ENCODE assay signal across 1 cellular context in genomic region chr9:121349009-121349408, GRCh38.
TF ChIP-seq lines count a peak whose summit lies in the region.

No MANE protein-coding gene starts in this region.

TF ChIP-seq in GM23338, 12 proteins besides CTCF, POLR2A, EP300 and RAD21 (continued from another document):
- TF ChIP-seq REST (IDR thresholded peaks at IDR 0.05; ENCODE audit: unreplicated experiment) (no peak), ZNF462 (CRISPR knock-in tag; IDR thresholded peaks at IDR 0.05) (no peak), EZH2phosphoT487 (IDR thresholded peaks at IDR 0.05; ENCODE audit: unreplicated experiment) (no peak), ZNF114 (CRISPR knock-in tag; IDR thresholded peaks at IDR 0.05) (no peak), STAT1 (IDR thresholded peaks at IDR 0.05; ENCODE audit: unreplicated experiment) (no peak), POLR2AphosphoS5 (IDR thresholded peaks at IDR 0.05; ENCODE audit: low read depth) (no peak), JUNB (IDR thresholded peaks at IDR 0.05; ENCODE audit: unreplicated experiment) (no peak), CREB1 (CRISPR knock-in tag; IDR thresholded peaks at IDR 0.05; ENCODE audit: low read depth) (no peak), NANOG (IDR thresholded peaks at IDR 0.05; ENCODE audit: borderline replicate concordance) (no peak), ETS1 (IDR thresholded peaks at IDR 0.05) (no peak), EZH2 (IDR thresholded peaks at IDR 0.05; ENCODE audit: low read depth, unreplicated experiment) (no peak)
